Comparison of ENCODE assay signal across 8 cellular contexts in the genomic region with DNA sequence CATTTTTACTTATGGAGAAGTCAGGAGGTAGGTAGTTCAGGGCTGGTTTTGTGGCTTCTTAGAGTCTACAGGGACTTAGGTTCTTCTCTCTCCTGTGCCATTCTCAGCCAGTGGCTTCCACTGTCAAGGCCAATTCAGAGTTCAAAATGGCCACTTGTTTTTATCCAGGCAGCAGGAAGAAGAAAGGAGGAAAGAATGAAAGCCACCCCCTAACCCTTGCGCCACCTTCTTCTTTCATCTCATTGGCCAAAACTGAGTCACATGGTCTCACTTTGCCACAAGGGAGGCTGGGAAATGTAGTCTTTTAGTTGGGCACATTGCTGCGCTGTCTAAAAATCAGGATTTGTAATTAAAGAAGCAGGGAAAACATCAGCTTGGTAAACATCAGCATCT.
DNase-seq lines count a peak whose midpoint lies in the region; ATAC-seq and TF ChIP-seq lines count a peak whose summit lies in the region.

No MANE protein-coding gene starts in this region.

- no peak for TF ChIP-seq EP300 in suprapubic skin (IDR thresholded peaks at IDR 0.05)

- no peaks in the 10 kb centered on the region for H3K27me3 ChIP-seq in suprapubic skin

- peak; percentile 21 to 26 for DNase-seq in AML-193 (lab: John Stamatoyannopoulos, UW)
- DNase-seq in GM20000 (ENCODE audit: low spot score), result peak; percentile 47
- DNase-seq in NCI-H526 treated with DMSO at 0.1 percent for 48 hours (lab: John Stamatoyannopoulos, UW), result peak; percentile 1
- no peak for DNase-seq in activated naive CD8-positive, alpha-beta T cell treated with anti-CD3 and anti-CD28 coated beads for 36 hours
- DNase-seq in iPS-NIHi11 (ENCODE audit: low spot score), result peak; percentile 84
- no peak for DNase-seq in suprapubic skin (ENCODE audit: low spot score in 2 of 2)

- no peaks in the 10 kb centered on the region for H3K36me3 ChIP-seq in suprapubic skin

- no peak overlapping the region for H3K4me3 Mint-ChIP-seq in activated naive CD8-positive, alpha-beta T cell treated with anti-CD3 and anti-CD28 coated beads for 36 hours

- no peak overlapping the region for H3K4me3 ChIP-seq in suprapubic skin

- WGBS in suprapubic skin, result 76% methylated on average over 2 of the region's 2 CpGs

- peaks cover 62% of the 10 kb centered on the region for H3K4me1 ChIP-seq in suprapubic skin

- no peaks in the 10 kb centered on the region for H3K9me3 ChIP-seq in suprapubic skin

- H3K9me3 Mint-ChIP-seq in activated naive CD8-positive, alpha-beta T cell treated with anti-CD3 and anti-CD28 coated beads for 36 hours, result no peaks in the 10 kb centered on the region

- TF ChIP-seq CTCF in GM20000 (IDR thresholded peaks at IDR 0.05; ENCODE audit: extremely low read depth, missing control alignments), result no peak
- TF ChIP-seq CTCF in suprapubic skin (IDR thresholded peaks at IDR 0.05), result no peak

- no peaks in the 10 kb centered on the region for H3K36me3 Mint-ChIP-seq in activated naive CD8-positive, alpha-beta T cell treated with anti-CD3 and anti-CD28 coated beads for 36 hours

- ATAC-seq in GM19455 (IDR thresholded peaks at IDR 0.05; ENCODE audit: unreplicated experiment), result no peak
- no peak for ATAC-seq in HG03432 (IDR thresholded peaks at IDR 0.05; ENCODE audit: unreplicated experiment)

- H3K27me3 Mint-ChIP-seq in activated naive CD8-positive, alpha-beta T cell treated with anti-CD3 and anti-CD28 coated beads for 36 hours, result peaks cover 4% of the 10 kb centered on the region

- peak overlapping the region; percentile 30 for H3K27ac Mint-ChIP-seq in activated naive CD8-positive, alpha-beta T cell treated with anti-CD3 and anti-CD28 coated beads for 36 hours

- peaks cover 23% of the 10 kb centered on the region for H3K4me1 Mint-ChIP-seq in activated naive CD8-positive, alpha-beta T cell treated with anti-CD3 and anti-CD28 coated beads for 36 hours

- no peak for TF ChIP-seq POLR2A in suprapubic skin (IDR thresholded peaks at IDR 0.05)

- H3K27ac ChIP-seq in suprapubic skin, result peak overlapping the region; percentile 78

Comparison
In these comparisons a context has a peak if more than half of its experiments do, and no peak if none do; other contexts are left out.
1. DNase-seq: peak in AML-193 (2 of 2), GM20000 (single experiment), NCI-H526 treated with DMSO at 0.1 percent for 48 hours (single experiment) and iPS-NIHi11 (single experiment); none in activated naive CD8-positive, alpha-beta T cell treated with anti-CD3 and anti-CD28 coated beads for 36 hours (single experiment) and suprapubic skin (0 of 2).